12 cellular contexts compared by ENCODE assay signal in the genomic region with DNA sequence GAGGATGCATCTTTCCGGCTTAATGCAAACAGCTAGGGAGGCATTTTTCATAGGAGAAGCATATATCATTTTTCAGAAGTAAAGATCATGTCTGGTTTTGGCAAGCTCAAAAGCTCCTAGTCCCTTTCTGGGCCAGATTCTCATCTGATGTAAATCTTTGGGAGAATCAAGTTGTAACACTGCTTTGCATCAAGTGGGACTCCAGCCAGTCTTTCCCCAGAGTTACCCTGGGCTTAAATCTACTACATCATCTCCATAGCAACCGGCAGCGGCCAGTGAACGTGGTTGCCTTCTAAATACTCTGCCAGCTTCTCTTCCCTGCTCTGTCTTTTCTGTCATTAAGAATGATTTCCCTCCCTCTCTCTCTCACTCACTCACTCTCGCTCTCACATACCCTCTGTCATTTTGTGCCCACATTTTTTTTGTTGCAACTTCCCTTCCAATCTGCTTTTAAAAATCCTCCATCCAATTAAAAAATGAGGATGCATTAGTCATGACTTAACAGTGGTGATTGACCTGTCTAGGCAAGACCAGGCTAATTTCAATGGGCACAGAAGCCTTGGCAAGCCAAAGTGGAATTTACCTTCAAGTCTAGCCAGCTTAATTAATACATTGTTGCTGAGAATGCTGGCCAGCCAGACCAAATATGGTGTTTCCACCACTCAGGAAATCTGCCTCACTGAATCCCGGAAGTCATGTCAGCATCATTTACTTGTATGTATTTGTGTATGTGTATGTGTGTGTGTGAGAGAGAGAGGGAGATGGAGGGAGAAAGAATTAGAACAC.
DNase-seq lines count a peak whose midpoint lies in the region; ATAC-seq and TF ChIP-seq lines count a peak whose summit lies in the region.
"Had no signal": no experiment of that assay in that cellular context is flagged by ENCODE, and none has a peak within 500 bp of the region (broad histone marks: within the 10 kb centered on the region; RNA-seq: fewer than 3 reads in every experiment).

No MANE protein-coding gene starts in this region.

- WGBS in esophagus, 2 donors, result 34 to 36% methylated on average over 6 of the region's 6 CpGs
- no CpG with 5 or more reads among the region's 6 CpGs for WGBS in neuronal stem cell (ENCODE audit: extremely low coverage in 2 of 2, insufficient read length in 2 of 2, insufficient replicate concordance in 1 of 2), 2 donors
- 36 to 49% (median 42%) methylated on average over 6 of the region's 6 CpGs for WGBS in psoas muscle, 3 donors
- 62% methylated on average over 6 of the region's 6 CpGs for WGBS in smooth muscle cell (ENCODE audit: low lambda C conversion rate)

- no peak overlapping the region for H4K91ac ChIP-seq in neuronal stem cell (ENCODE audit: low read depth, low read length, poor library complexity)

- H4K20me1 ChIP-seq in smooth muscle cell (ENCODE audit: low read depth), result no peaks in the 10 kb centered on the region

- no peaks in the 10 kb centered on the region for H3K79me2 ChIP-seq in smooth muscle cell (ENCODE audit: low read depth)

- H3F3A ChIP-seq in smooth muscle cell (ENCODE audit: low read depth), result peaks cover 3% of the 10 kb centered on the region

- H3K36me3 ChIP-seq in esophagus (ENCODE audit: control insufficient read depth in 2 of 2, insufficient read depth in 2 of 2, low read length in 1 of 2) (no peaks in the 10 kb centered on the region), neuronal stem cell (replicated peaks in 1 of 2; ENCODE audit: control insufficient read depth in 2 of 2, insufficient read depth in 2 of 2, low read length in 2 of 2) (peaks cover 0 to 10% of the 10 kb centered on the region in 2 donors), psoas muscle (ENCODE audit: insufficient read depth in 1 of 2, low read depth in 1 of 2) (no peaks in the 10 kb centered on the region), smooth muscle cell (ENCODE audit: low read depth) (no peaks in the 10 kb centered on the region)
- H3K36me3 ChIP-seq: neutrophil, vagina had no signal

- intact Hi-C loops in psoas muscle (cut with DNase I), result loop anchor here (2.0 to 5.0 kb wide), 2 partner anchors 110 to 112 kb away; no protein-coding TSS in a partner anchor

- DNase-seq in NCI-H446 (lab: John Stamatoyannopoulos, UW) (peak; percentile 92), renal cortical epithelial cell (ENCODE audit: low read depth) (peak; percentile 84), neuronal stem cell (ENCODE audit: low spot score) (no peak), psoas muscle (no peak), smooth muscle cell (lab: John Stamatoyannopoulos, UW; ENCODE audit: unreplicated experiment) (no peak)
- DNase-seq: effector memory CD8-positive, alpha-beta T cell had no signal

- H2BK12ac ChIP-seq in neuronal stem cell (ENCODE audit: low read length), result no peak overlapping the region

- TF ChIP-seq CTCF in psoas muscle (IDR thresholded peaks at IDR 0.05) (no peak), smooth muscle cell (IDR thresholded peaks at IDR 0.05; ENCODE audit: borderline replicate concordance, insufficient read depth, poor library complexity, severe bottlenecking) (no peak)

- no peak overlapping the region for H2AFZ ChIP-seq in neuronal stem cell (ENCODE audit: low read length)
- H2AFZ ChIP-seq in smooth muscle cell (ENCODE audit: low read depth), result no peak overlapping the region

- peak; percentile 33 for ATAC-seq in GM19463 (IDR thresholded peaks at IDR 0.05; ENCODE audit: unreplicated experiment)
- no peak for ATAC-seq in GM21447 (IDR thresholded peaks at IDR 0.05; ENCODE audit: unreplicated experiment)
- no peak for ATAC-seq in psoas muscle
- ATAC-seq: effector memory CD8-positive, alpha-beta T cell had no signal

- H3K18ac ChIP-seq in neuronal stem cell (ENCODE audit: low read length), result no peak overlapping the region

- no peak overlapping the region for H2AK5ac ChIP-seq in neuronal stem cell (ENCODE audit: low read depth, low read length)

- H3K4me1 ChIP-seq in esophagus (ENCODE audit: control insufficient read depth in 2 of 2, insufficient read depth in 2 of 2, low read length in 1 of 2), result peaks cover 0 to 4% of the 10 kb centered on the region in 2 donors
- peaks cover 2 to 8% of the 10 kb centered on the region in 2 donors for H3K4me1 ChIP-seq in neuronal stem cell (ENCODE audit: control insufficient read depth in 2 of 2, insufficient read depth in 1 of 2, low read depth in 1 of 2, low read length in 2 of 2)
- no peaks in the 10 kb centered on the region for H3K4me1 ChIP-seq in psoas muscle
- H3K4me1 ChIP-seq in smooth muscle cell (ENCODE audit: low read depth), result peaks cover under 1% of the 10 kb centered on the region

- no peak overlapping the region for H3K23ac ChIP-seq in neuronal stem cell (ENCODE audit: low read depth, low read length, poor library complexity)

- H3K4me3 ChIP-seq in esophagus (ENCODE audit: low read depth in 1 of 2, low read length in 2 of 2) (no peak overlapping the region), neuronal stem cell (ENCODE audit: low read length in 2 of 2) (no peak overlapping the region), psoas muscle (no peak overlapping the region), smooth muscle cell (no peak overlapping the region)
- H3K4me3 ChIP-seq: vagina had no signal

- H3K9me3 ChIP-seq in esophagus (ENCODE audit: control insufficient read depth in 2 of 2, insufficient read depth in 1 of 2, low read depth in 1 of 2, low read length in 1 of 2) (no peaks in the 10 kb centered on the region), neuronal stem cell (replicated peaks in 1 of 2; ENCODE audit: control insufficient read depth in 2 of 2, insufficient read depth in 1 of 2, low read depth in 1 of 2, low read length in 2 of 2) (no peaks in the 10 kb centered on the region), psoas muscle (no peaks in the 10 kb centered on the region), smooth muscle cell (replicated peaks; ENCODE audit: low read depth) (no peaks in the 10 kb centered on the region)
- H3K9me3 ChIP-seq: neutrophil, vagina had no signal

- H3K9ac ChIP-seq in neuronal stem cell (ENCODE audit: low read depth, low read length, poor library complexity) (no peak overlapping the region), smooth muscle cell (ENCODE audit: low read depth) (no peak overlapping the region)

- H2BK15ac ChIP-seq in neuronal stem cell (ENCODE audit: low read length), result no peak overlapping the region

- no peak overlapping the region for H4K8ac ChIP-seq in neuronal stem cell (ENCODE audit: low read depth, low read length)

- H3K27ac ChIP-seq in esophagus (ENCODE audit: low read depth in 2 of 2, low read length in 1 of 2) (peak overlapping the region; percentile 52 to 57), neuronal stem cell (replicated peaks; ENCODE audit: low read length) (no peak overlapping the region), psoas muscle (no peak overlapping the region), smooth muscle cell (ENCODE audit: low read depth) (no peak overlapping the region)
- H3K27ac ChIP-seq: HL-60, neutrophil, vagina had no signal

- no peaks in the 10 kb centered on the region for H3K79me1 ChIP-seq in neuronal stem cell (ENCODE audit: low read depth, low read length)

- no peak overlapping the region for H2BK5ac ChIP-seq in neuronal stem cell (ENCODE audit: low read length)

- H3K14ac ChIP-seq in neuronal stem cell (ENCODE audit: low read length), result no peak overlapping the region

- H3K4ac ChIP-seq in neuronal stem cell (ENCODE audit: low read length), result no peak overlapping the region

- H3K27me3 ChIP-seq in esophagus (ENCODE audit: control insufficient read depth in 1 of 2, insufficient read depth in 2 of 2, low read length in 2 of 2) (no peaks in the 10 kb centered on the region), neuronal stem cell (ENCODE audit: control insufficient read depth in 3 of 3, insufficient read depth in 3 of 3, low read depth in 1 of 3, low read length in 3 of 3) (no peaks in the 10 kb centered on the region), psoas muscle (ENCODE audit: insufficient read depth in 3 of 3, low read length in 2 of 3) (peaks cover 0 to 7% (median 2%) of the 10 kb centered on the region in 3 donors), smooth muscle cell (ENCODE audit: low read depth) (no peaks in the 10 kb centered on the region)
- H3K27me3 ChIP-seq: vagina had no signal

- no peak overlapping the region for H3K4me2 ChIP-seq in neuronal stem cell (ENCODE audit: insufficient read depth, low read length, poor library complexity, severe bottlenecking)
- no peak overlapping the region for H3K4me2 ChIP-seq in smooth muscle cell

- no peak overlapping the region for H2BK120ac ChIP-seq in neuronal stem cell (ENCODE audit: low read depth, low read length)

Comparison
In these comparisons a context has a peak if more than half of its experiments do, and no peak if none do; other contexts are left out.
1. DNase-seq: peak in NCI-H446 (2 of 2) and renal cortical epithelial cell (single experiment); none in neuronal stem cell (single experiment), psoas muscle (0 of 2) and smooth muscle cell (single experiment).
2. H3K27ac ChIP-seq: peak in esophagus (2 of 2); none in neuronal stem cell (single experiment), psoas muscle (single experiment) and smooth muscle cell (single experiment).